1 cellular context compared by ENCODE assay signal in genomic region chr19:35006342-35006998, GRCh38.
TF ChIP-seq lines count a peak whose summit lies in the region.

No MANE protein-coding gene starts in this region.

TF ChIP-seq in HepG2, 621 proteins besides CTCF, POLR2A, EP300 and RAD21 (continued from another document and continues in another):
- TF ChIP-seq ZNF503 (CRISPR knock-in tag; IDR thresholded peaks at IDR 0.05) (peak; percentile 99), ZNF766 (CRISPR knock-in tag; IDR thresholded peaks at IDR 0.05; ENCODE audit: borderline replicate concordance) (0 out of 2 replicates have a peak, but pooled peaks have one; percentile 56), CBX5 (CRISPR knock-in tag; IDR thresholded peaks at IDR 0.05; ENCODE audit: borderline replicate concordance) (no peak), ZNF691 (CRISPR knock-in tag; IDR thresholded peaks at IDR 0.05; ENCODE audit: borderline replicate concordance, low read depth) (no peak), NCOA2 (CRISPR knock-in tag; IDR thresholded peaks at IDR 0.05) (peak; percentile 96), ZNF543 (CRISPR knock-in tag; IDR thresholded peaks at IDR 0.05) (0 out of 2 replicates have a peak, but pooled peaks have one; percentile 29), SPEN (CRISPR knock-in tag; IDR thresholded peaks at IDR 0.05; ENCODE audit: low read depth) (peak; percentile 59; the same call in 1 of the 2 replicates), PHF21A (CRISPR knock-in tag; IDR thresholded peaks at IDR 0.05) (peak; percentile 97), POGZ (CRISPR knock-in tag; IDR thresholded peaks at IDR 0.05) (no peak), ZNF687 (CRISPR knock-in tag; IDR thresholded peaks at IDR 0.05) (peak; percentile 57), JUN (CRISPR knock-in tag; IDR thresholded peaks at IDR 0.05) (0 out of 2 replicates have a peak, but pooled peaks have one; percentile 72), ZBTB8A (CRISPR knock-in tag; IDR thresholded peaks at IDR 0.05; ENCODE audit: borderline replicate concordance, low read depth) (no peak), PRPF4 (IDR thresholded peaks at IDR 0.05; ENCODE audit: low read depth, low read length, poor library complexity, severe bottlenecking) (no peak), ZNF558 (CRISPR knock-in tag; IDR thresholded peaks at IDR 0.05; ENCODE audit: borderline replicate concordance) (no peak), ZNF275 (CRISPR knock-in tag; IDR thresholded peaks at IDR 0.05; ENCODE audit: borderline replicate concordance) (no peak; the same call in 1 of the 2 replicates), ZBTB2 (CRISPR knock-in tag; IDR thresholded peaks at IDR 0.05; ENCODE audit: low read depth) (no peak), ZNF839 (CRISPR knock-in tag; IDR thresholded peaks at IDR 0.05; ENCODE audit: borderline replicate concordance) (no peak; the same call in 1 of the 2 replicates), PRMT3 (CRISPR knock-in tag; IDR thresholded peaks at IDR 0.05; ENCODE audit: borderline replicate concordance, low read depth) (no peak), ZNF883 (CRISPR knock-in tag; IDR thresholded peaks at IDR 0.05; ENCODE audit: not compliant biosample characterization) (no peak), ZNF430 (CRISPR knock-in tag; IDR thresholded peaks at IDR 0.05) (no peak; the same call in 1 of the 2 replicates), ZSCAN30 (CRISPR knock-in tag; IDR thresholded peaks at IDR 0.05) (no peak), ZNF546 (CRISPR knock-in tag; conservative IDR thresholded peaks at IDR 0.05) (no peak), TFAP4 (IDR thresholded peaks at IDR 0.05; ENCODE audit: borderline replicate concordance, low read depth) (peak; percentile 78; the same call in 1 of the 2 replicates), ZNF703 (CRISPR knock-in tag; IDR thresholded peaks at IDR 0.05; ENCODE audit: borderline replicate concordance) (peak; percentile 47; the same call in 1 of the 2 replicates), KMT2B (CRISPR knock-in tag; IDR thresholded peaks at IDR 0.05) (no peak), ARID3A (IDR thresholded peaks at IDR 0.05; ENCODE audit: low read depth, low read length) (peak; percentile 99), ZNF577 (CRISPR knock-in tag; IDR thresholded peaks at IDR 0.05; ENCODE audit: borderline replicate concordance, low read depth) (no peak), ARNT2 (CRISPR knock-in tag; IDR thresholded peaks at IDR 0.05; ENCODE audit: low read depth) (0 out of 2 replicates have a peak, but pooled peaks have one; percentile 36), GPN1 (CRISPR knock-in tag; IDR thresholded peaks at IDR 0.05; ENCODE audit: borderline replicate concordance) (no peak), CREM (IDR thresholded peaks at IDR 0.05) (peak; percentile 89), CREM (CRISPR knock-in tag; IDR thresholded peaks at IDR 0.05) (no peak), ZNF230 (CRISPR knock-in tag; IDR thresholded peaks at IDR 0.05) (no peak), HOXD1 (CRISPR knock-in tag; IDR thresholded peaks at IDR 0.05) (peak; percentile 86), ZNF10 (CRISPR knock-in tag; IDR thresholded peaks at IDR 0.05; ENCODE audit: borderline replicate concordance, low read depth) (no peak), ONECUT2 (CRISPR knock-in tag; IDR thresholded peaks at IDR 0.05) (no peak), ZNF816 (CRISPR knock-in tag; IDR thresholded peaks at IDR 0.05; ENCODE audit: borderline replicate concordance) (peak; percentile 57; the same call in 1 of the 2 replicates), ELF3 (CRISPR knock-in tag; IDR thresholded peaks at IDR 0.05) (peak; percentile 97), AHR (CRISPR knock-in tag; IDR thresholded peaks at IDR 0.05) (no peak), ZBTB44 (CRISPR knock-in tag; IDR thresholded peaks at IDR 0.05) (no peak), NCOR1 (IDR thresholded peaks at IDR 0.05; ENCODE audit: borderline replicate concordance, low read length) (peak; percentile 84), ZNF746 (CRISPR knock-in tag; IDR thresholded peaks at IDR 0.05) (peak; percentile 66; the same call in 1 of the 2 replicates), PTBP1 (IDR thresholded peaks at IDR 0.05; ENCODE audit: low read depth, low read length, poor library complexity, severe bottlenecking) (no peak), ZNF274 (CRISPR knock-in tag; IDR thresholded peaks at IDR 0.05) (peak; percentile 58; the same call in 1 of the 2 replicates), ZNF510 (CRISPR knock-in tag; IDR thresholded peaks at IDR 0.05; ENCODE audit: low read depth) (no peak), ZNF280D (CRISPR knock-in tag; IDR thresholded peaks at IDR 0.05) (peak; percentile 94; the same call in 1 of the 2 replicates), HNF4A (CRISPR knock-in tag; IDR thresholded peaks at IDR 0.05) (peak; percentile 77), ZNF878 (CRISPR knock-in tag; IDR thresholded peaks at IDR 0.05) (no peak), KLF16 (CRISPR knock-in tag; IDR thresholded peaks at IDR 0.05) (peak in 1 of 2 experiments; percentile 76; a peak in 1 of 4 replicates), SRSF9 (IDR thresholded peaks at IDR 0.05; ENCODE audit: borderline replicate concordance, insufficient read depth, low read depth, low read length, poor library complexity, severe bottlenecking) (no peak)
